Comparison of ENCODE assay signal across 16 cellular contexts in the genomic region with DNA sequence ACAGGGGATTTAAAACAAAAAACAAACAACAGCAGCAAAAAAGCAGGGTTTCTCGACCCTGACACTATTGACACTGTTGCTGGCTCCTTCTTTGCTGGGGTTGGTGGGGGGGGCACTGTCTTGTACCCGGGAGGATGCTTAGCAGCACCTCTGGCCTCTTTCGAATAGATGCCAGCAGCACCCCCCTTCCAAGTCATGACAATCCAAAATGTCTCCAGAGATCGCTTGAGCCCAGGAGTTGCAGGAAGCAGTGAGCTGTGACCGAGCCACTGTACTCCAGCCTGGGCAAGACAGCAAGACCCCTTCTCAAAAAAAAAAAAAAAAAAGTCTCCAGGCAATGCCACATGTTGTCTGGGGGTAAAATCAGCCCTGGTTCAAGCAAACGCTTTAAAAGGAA. TPM values are rescaled to one million over a fixed set of nuclear protein-coding genes. Genes with fewer than 3 reads are reported as not detected.
DNase-seq lines count a peak whose midpoint lies in the region; ATAC-seq, FAIRE-seq and TF ChIP-seq lines count a peak whose summit lies in the region.
"Had no signal": no experiment of that assay in that cellular context is flagged by ENCODE, and none has a peak within 500 bp of the region (broad histone marks: within the 10 kb centered on the region; RNA-seq: fewer than 3 reads in every experiment).

No MANE protein-coding gene starts in this region.

- no peak for TF ChIP-seq EP300 in stomach (IDR thresholded peaks at IDR 0.05)

- POLR2A ChIA-PET in HEK293 (lab: Yijun Ruan, JAX): interaction anchor here (0.6 to 0.9 kb wide), 2 partner anchors 10 to 66 kb away, joined by 4 to 5 read pairs; no protein-coding TSS in a partner anchor

- WGBS in stomach, 5 donors: 61 to 74% (median 69%) methylated on average over 6 of the region's 6 CpGs

- no peak for DNase-seq in mesothelial cell of epicardium (ENCODE audit: low spot score in 2 of 2, unreplicated experiment in 2 of 2)
- DNase-seq in stomach: no peak
- no peak for DNase-seq in HuH-7 (ENCODE audit: low spot score)
- no peak for DNase-seq in HTR-8/SVneo (ENCODE audit: insufficient read length, low spot score)
- DNase-seq in urothelium cell line (ENCODE audit: low spot score): no peak
- DNase-seq: activated T-cell treated with anti-CD3 and anti-CD28 coated beads, Interleukin-2, amount 50 U/mL, for 48 hours; brain microvascular endothelial cell; EL; MM.1S had no signal

- no peaks in the 10 kb centered on the region for H3K27me3 ChIP-seq in stomach
- H3K27me3 ChIP-seq: brain microvascular endothelial cell had no signal

- H3K27me3 Mint-ChIP-seq in mesothelial cell of epicardium (ENCODE audit: low read depth): no peaks in the 10 kb centered on the region

- intact Hi-C loops in stomach (cut with DNase I; ENCODE audit: low total_unique reads): no loop called here

- peaks cover 30% of the 10 kb centered on the region for H3K36me3 Mint-ChIP-seq in mesothelial cell of epicardium

- no peaks in the 10 kb centered on the region for H3K9me3 Mint-ChIP-seq in mesothelial cell of epicardium

- H3K36me3 ChIP-seq in HEK293 (ENCODE audit: control insufficient read depth in 2 of 2, insufficient read depth in 1 of 2, low read length in 2 of 2) (peaks cover 32 to 86% of the 10 kb centered on the region in 2 experiments), stomach (peaks cover 11 to 71% (median 64%) of the 10 kb centered on the region in 4 donors)

- no peak overlapping the region for H3K4me3 Mint-ChIP-seq in mesothelial cell of epicardium

- peaks cover 22% of the 10 kb centered on the region for H3K4me1 Mint-ChIP-seq in mesothelial cell of epicardium

- no peak overlapping the region for H3K4me3 ChIP-seq in HEK293 (ENCODE audit: low read depth, low read length)
- no peak overlapping the region for H3K4me3 ChIP-seq in stomach

- TF ChIP-seq CTCF in HEK293 (tag by site-specific recombination; IDR thresholded peaks at IDR 0.05) (no peak), mesothelial cell of epicardium (IDR thresholded peaks at IDR 0.05; ENCODE audit: unreplicated experiment) (no peak), stomach (IDR thresholded peaks at IDR 0.05) (no peak)

- peak overlapping the region; percentile 78 for H3K27ac Mint-ChIP-seq in mesothelial cell of epicardium

- H3K9me3 ChIP-seq in HEK293 (ENCODE audit: control insufficient read depth, insufficient read depth, low read depth, low read length) (no peaks in the 10 kb centered on the region), stomach (no peaks in the 10 kb centered on the region)

- ATAC-seq in HG02852 (IDR thresholded peaks at IDR 0.05; ENCODE audit: unreplicated experiment): no peak
- ATAC-seq: activated CD4-positive, CD25-positive, alpha-beta regulatory T cell treated with anti-CD3 and anti-CD28 coated beads, Interleukin-2, amount 50 U/mL, for 24 hours had no signal

- FAIRE-seq in HTR-8/SVneo (lab: Jason Lieb, UNC) (no peak), urothelium cell line (lab: Jason Lieb, UNC) (no peak)
- FAIRE-seq: GM19239, H1 had no signal

- H3K4me1 ChIP-seq in HEK293 (ENCODE audit: control insufficient read depth, insufficient read depth, low read length): peaks cover 8% of the 10 kb centered on the region
- peaks cover 15 to 55% (median 33%) of the 10 kb centered on the region in 4 donors for H3K4me1 ChIP-seq in stomach

- CTCF ChIA-PET in HEK293 (lab: Yijun Ruan, JAX): interaction anchor here (0.6 to 8.9 kb wide), 6 partner anchors 10 to 113 kb away, joined by 3 to 104 read pairs (median 14); a partner anchor contains a TSS

- TF ChIP-seq POLR2A in stomach (IDR thresholded peaks at IDR 0.05): peak in 1 of 4 donors; percentile 46

- no peak overlapping the region for H3K27ac ChIP-seq in HEK293 (ENCODE audit: extremely low read depth, low read depth, low read length)
- peak overlapping the region; percentile 49 for H3K27ac ChIP-seq in cingulate gyrus (ENCODE audit: low read depth, low read length)
- H3K27ac ChIP-seq in stomach: peak overlapping the region; percentile 67 to 95 (median 89)
- H3K27ac ChIP-seq: brain microvascular endothelial cell had no signal

TF ChIP-seq in HEK293, 187 proteins besides CTCF, POLR2A, EP300 and RAD21:
- TF ChIP-seq ZNF2 (tag by site-specific recombination; IDR thresholded peaks at IDR 0.05) (no peak), ZNF121 (tag by site-specific recombination; IDR thresholded peaks at IDR 0.05) (peak; percentile 90)

RNA-seq across cellular contexts. Expression of a gene that starts 20.3 kb away (rescaled TPM):
- total RNA-seq in mesothelial cell of epicardium: 69.6 to 72.5 TPM (median 71.4 TPM) in 3 replicates
- total RNA-seq in stomach: 100 to 1,000 TPM in 4 of 5 donors, 10 to 100 TPM in 1; 72.4 to 334 (median 186) TPM
- 100 to 1,000 TPM in 1 of 3 donors, 10 to 100 TPM in 2; 45.5 to 126 (median 68.9) TPM for polyA plus RNA-seq in stomach
- total RNA-seq: OCI-LY7 had no signal

RNA-seq across cellular contexts. Expression of a gene that starts 39.5 kb away (rescaled TPM):
- total RNA-seq in mesothelial cell of epicardium (0.32 to 0.63 TPM (median 0.44 TPM) in 3 replicates), stomach (1 to 10 TPM in 2 of 5 donors, under 1 TPM in 3; 0.45 to 4.1 (median 0.87) TPM)
- polyA plus RNA-seq in stomach: 1 to 10 TPM in 2 of 3 donors, under 1 TPM in 1; 0.92 to 5.2 (median 1.9) TPM

RNA-seq across cellular contexts. Expression of a gene that starts 47.5 kb away (rescaled TPM):
- total RNA-seq in mesothelial cell of epicardium: 21.9 to 24.9 TPM (median 24.5 TPM) in 3 replicates
- 10 to 100 TPM in 3 of 5 donors, 1 to 10 TPM in 2; 4.7 to 21.0 (median 12.1) TPM for total RNA-seq in stomach
- polyA plus RNA-seq in stomach: 1 to 10 TPM; 2.7 to 6.6 (median 3.8) TPM

RNA-seq across cellular contexts. Expression of a gene that starts 47.6 kb away (rescaled TPM):
- 91.2 to 98.0 TPM (median 94.2 TPM) in 3 replicates for total RNA-seq in mesothelial cell of epicardium
- total RNA-seq in stomach: 10 to 100 TPM; 10.3 to 57.5 (median 27.7) TPM
- 10 to 100 TPM; 14.9 to 24.7 (median 22.9) TPM for polyA plus RNA-seq in stomach

RNA-seq across cellular contexts. Expression of a gene that starts 57.7 kb away (rescaled TPM):
- total RNA-seq in mesothelial cell of epicardium (20.3 to 22.9 TPM (median 20.6 TPM) in 3 replicates), stomach (10 to 100 TPM; 13.4 to 56.5 (median 14.0) TPM)
- 10 to 100 TPM in 2 of 3 donors, 1 to 10 TPM in 1; 9.3 to 10.6 (median 10.2) TPM for polyA plus RNA-seq in stomach
